In genomic region chr6:44073612-44074382, GRCh38 we compare ENCODE assay signal across 8 cellular contexts. TPM values are rescaled to one million over a fixed set of nuclear protein-coding genes. Genes with fewer than 3 reads are reported as not detected.
A peak's percentile ranks its signal among the peaks of the same experiment; 100 is the strongest.
DNase-seq lines count a peak whose midpoint lies in the region; ATAC-seq and TF ChIP-seq lines count a peak whose summit lies in the region.

No MANE protein-coding gene starts in this region.

- H3K27me3 ChIP-seq in H7 (ENCODE audit: control insufficient read depth, insufficient read depth, low read length) (peaks cover 6% of the 10 kb centered on the region), rectal smooth muscle tissue (ENCODE audit: control insufficient read depth, insufficient read depth, low read length) (no peaks in the 10 kb centered on the region)

- H3K4me3 ChIP-seq in H7 (ENCODE audit: insufficient read depth, low read depth, low read length), result peak overlapping the region; percentile 65
- peak overlapping the region; percentile 66 for H3K4me3 ChIP-seq in rectal smooth muscle tissue (ENCODE audit: low read length)

- no peaks in the 10 kb centered on the region for H3K36me3 ChIP-seq in H7 (replicated peaks; ENCODE audit: control insufficient read depth, insufficient read depth, low read length)
- no peaks in the 10 kb centered on the region for H3K36me3 ChIP-seq in rectal smooth muscle tissue (ENCODE audit: control insufficient read depth, insufficient read depth, low read length)

- ATAC-seq in SK-N-SH treated with all-trans-retinoic acid at 6 μM for 48 hours, result peak; percentile 35
- no peak for ATAC-seq in GM21390 (IDR thresholded peaks at IDR 0.05; ENCODE audit: unreplicated experiment)

- H3K4me1 ChIP-seq in rectal smooth muscle tissue (ENCODE audit: control insufficient read depth, insufficient read depth, low read length), result peaks cover 15% of the 10 kb centered on the region

- no peak overlapping the region for H3K9ac ChIP-seq in rectal smooth muscle tissue (ENCODE audit: low read length)

- DNase-seq in AG20443 (ENCODE audit: low spot score) (peak; percentile 40), H7 (no peak), fibroblast of peridontal ligament (ENCODE audit: extremely low read depth) (peak; percentile 42), Ammon's horn (ENCODE audit: low spot score) (no peak), islet precursor cell (no peak)

- H3K27ac ChIP-seq in rectal smooth muscle tissue (ENCODE audit: low read depth, low read length), result peak overlapping the region; percentile 18

TF ChIP-seq in SK-N-SH treated with all-trans-retinoic acid at 6 μM for 48 hours, 23 proteins besides CTCF, POLR2A, EP300 and RAD21:
- no peak for TF ChIP-seq ZNF565 (CRISPR knock-in tag; conservative IDR thresholded peaks at IDR 0.05; ENCODE audit: low read depth)

RNA-seq across cellular contexts. Expression of gene MRPL14, which starts 53.5 kb away (rescaled TPM):
- total RNA-seq in H7 (2014; rRNA removed; shearing (Covaris generic)), result 91.0 and 92.0 TPM in 2 replicates

RNA-seq across cellular contexts. Expression of gene TMEM63B, which starts 53.6 kb away (rescaled TPM):
- total RNA-seq in H7 (2014; rRNA removed; shearing (Covaris generic)), result 24.9 and 36.2 TPM in 2 replicates

Comparison
In these comparisons a context has a peak if more than half of its experiments do, and no peak if none do; other contexts are left out.
1. DNase-seq: peak in AG20443 (single experiment) and fibroblast of peridontal ligament (single experiment); none in H7 (single experiment), Ammon's horn (single experiment) and islet precursor cell (single experiment).